8 cellular contexts compared by ENCODE assay signal in genomic region chr17:18314059-18314730, GRCh38. TPM values are rescaled to one million over a fixed set of nuclear protein-coding genes. Genes with fewer than 3 reads are reported as not detected.
DNase-seq lines count a peak whose midpoint lies in the region; ATAC-seq and TF ChIP-seq lines count a peak whose summit lies in the region.

No MANE protein-coding gene starts in this region.

- TF ChIP-seq CTCF in VCaP (conservative IDR thresholded peaks at IDR 0.05) = no peak
- no peak for TF ChIP-seq CTCF in fibroblast of pulmonary artery (IDR thresholded peaks at IDR 0.05; ENCODE audit: low read length, missing control alignments)
- TF ChIP-seq CTCF in ovary (IDR thresholded peaks at IDR 0.05) = no peak
- TF ChIP-seq CTCF in GM10266 (IDR thresholded peaks at IDR 0.05; ENCODE audit: control insufficient read depth, insufficient read depth, low read depth, missing control alignments) = no peak

- intact Hi-C loops in ovary (cut with DNase I) = no loop called here

- 0 to 1% (median 0%) methylated on average over 38 to 39 of the region's 39 CpGs for WGBS in ovary, 3 donors

- peak; percentile 16 for DNase-seq in fibroblast of pulmonary artery (ENCODE audit: low read depth)
- DNase-seq in ovary = peak in 2 of 5 donors; percentile 27 to 35
- no peak for DNase-seq in amniotic stem cell (lab: John Stamatoyannopoulos, UW)
- DNase-seq in effector CD8-positive, alpha-beta T cell (lab: John Stamatoyannopoulos, UW) = no peak
- DNase-seq in GM10266 (ENCODE audit: extremely low spot score) = no peak

- ATAC-seq in GM18519 (IDR thresholded peaks at IDR 0.05; ENCODE audit: low FRiP score, unreplicated experiment) (peak; percentile 11), HG02981 (IDR thresholded peaks at IDR 0.05; ENCODE audit: unreplicated experiment) (peak; percentile 9)

- H3K27ac ChIP-seq in VCaP (peak overlapping the region; percentile 87), ovary (peak overlapping the region in 1 of 2 donors; percentile 54)

- no peaks in the 10 kb centered on the region for H3K36me3 ChIP-seq in ovary

- peak overlapping the region; percentile 83 for H3K4me3 ChIP-seq in fibroblast of pulmonary artery (replicated peaks; ENCODE audit: low read depth, low read length)
- H3K4me3 ChIP-seq in ovary = peak overlapping the region; percentile 65

- TF ChIP-seq POLR2A in ovary (IDR thresholded peaks at IDR 0.05) = no peak

- no peaks in the 10 kb centered on the region for H3K9me3 ChIP-seq in ovary

- TF ChIP-seq EP300 in ovary (IDR thresholded peaks at IDR 0.05) = no peak

- H3K4me1 ChIP-seq in ovary (ENCODE audit: insufficient read depth) = peaks cover 20% of the 10 kb centered on the region

- H3K27me3 ChIP-seq in ovary = no peaks in the 10 kb centered on the region

RNA-seq across cellular contexts. Expression of gene TOP3A, which starts 0.6 kb away (rescaled TPM):
- total RNA-seq in ovary = 10 to 100 TPM; 19.6 to 35.7 (median 22.2) TPM
- polyA plus RNA-seq in ovary = 10 to 100 TPM; 12.6 to 19.9 TPM

RNA-seq across cellular contexts. Expression of gene SMCR8, which starts 0.9 kb away (rescaled TPM):
- 10 to 100 TPM in 5 of 7 donors, 1 to 10 TPM in 2; 7.1 to 16.7 (median 14.0) TPM for total RNA-seq in ovary
- polyA plus RNA-seq in ovary = 10 to 100 TPM in 1 of 2 donors, 1 to 10 TPM in 1; 8.8 to 13.2 TPM

RNA-seq across cellular contexts. Expression of gene SHMT1, which starts 49.2 kb away (rescaled TPM):
- total RNA-seq in ovary = 10 to 100 TPM; 16.9 to 32.8 (median 21.3) TPM
- 10 to 100 TPM; 13.3 to 14.2 TPM for polyA plus RNA-seq in ovary

RNA-seq across cellular contexts. Expression of gene MIEF2, which starts 53.7 kb away (rescaled TPM):
- total RNA-seq in ovary = 10 to 100 TPM; 15.1 to 36.1 (median 23.2) TPM
- polyA plus RNA-seq in ovary = 10 to 100 TPM in 1 of 2 donors, 1 to 10 TPM in 1; 4.0 to 21.9 TPM

RNA-seq across cellular contexts. Expression of gene FLII, which starts 55.7 kb away (rescaled TPM):
- total RNA-seq in ovary = 100 to 1,000 TPM; 127 to 245 (median 178) TPM
- 100 to 1,000 TPM; 132 to 152 TPM for polyA plus RNA-seq in ovary
